Comparison of ENCODE assay signal across 28 cellular contexts in genomic region chr17:1402268-1402598, GRCh38.
"Had no signal": no experiment of that assay in that cellular context is flagged by ENCODE, and none has a peak within 500 bp of the region (broad histone marks: within the 10 kb centered on the region; RNA-seq: fewer than 3 reads in every experiment).

No MANE protein-coding gene starts in this region.

- H3K4me3 ChIP-seq: adrenal gland, body of pancreas, SJCRH30, SK-N-MC had no signal

- H3K27me3 Mint-ChIP-seq: activated CD8-positive, alpha-beta T cell treated with anti-CD3 and anti-CD28 coated beads for 36 hours; activated naive CD4-positive, alpha-beta T cell treated with anti-CD3 and anti-CD28 coated beads, Interleukin-2, amount 50 U/mL, for 24 hours; activated T-helper 17 cell treated with anti-CD3 and anti-CD28 coated beads, Interleukin-2, amount 50 U/mL, for 72 hours had no signal

- H3K36me3 ChIP-seq: adrenal gland had no signal

- H3K4me3 Mint-ChIP-seq: activated CD4-positive, alpha-beta T cell treated with anti-CD3 and anti-CD28 coated beads, Interleukin-2, amount 10 ng/mL, durations not matched to agents 24 days and 14 days; activated CD8-positive, alpha-beta T cell treated with anti-CD3 and anti-CD28 coated beads for 36 hours; activated naive CD4-positive, alpha-beta T cell treated with anti-CD3 and anti-CD28 coated beads, Interleukin-2, amount 50 U/mL, for 24 hours; activated T-cell treated with anti-CD3 and anti-CD28 coated beads, Interleukin-2, amount 50 U/mL, for 72 hours; activated T-helper 17 cell treated with anti-CD3 and anti-CD28 coated beads, Interleukin-2, amount 50 U/mL, for 72 hours had no signal

- H3K27ac ChIP-seq: adrenal gland, body of pancreas, SJCRH30, SK-N-MC, WERI-Rb-1 had no signal

- H3K9me3 ChIP-seq: adrenal gland, body of pancreas, SJCRH30 had no signal

- H3K27ac Mint-ChIP-seq: activated CD4-positive, alpha-beta T cell treated with anti-CD3 and anti-CD28 coated beads, Interleukin-2, amount 10 ng/mL, durations not matched to agents 24 days and 14 days; activated CD8-positive, alpha-beta T cell treated with anti-CD3 and anti-CD28 coated beads for 36 hours; activated naive CD4-positive, alpha-beta T cell treated with anti-CD3 and anti-CD28 coated beads, Interleukin-2, amount 50 U/mL, for 24 hours; activated T-cell treated with anti-CD3 and anti-CD28 coated beads, Interleukin-2, amount 50 U/mL, for 72 hours; activated T-helper 17 cell treated with anti-CD3 and anti-CD28 coated beads, Interleukin-2, amount 50 U/mL, for 72 hours had no signal

- H3K27me3 ChIP-seq: adrenal gland, body of pancreas, SJCRH30 had no signal

- DNase-seq: activated CD4-positive, alpha-beta T cell treated with anti-CD3 and anti-CD28 coated beads, Interleukin-2, amount 10 ng/mL, durations not matched to agents 24 days and 14 days; activated CD4-positive, alpha-beta T cell treated with anti-CD3 and anti-CD28 coated beads, Interleukin-2, amount 50 U/mL, for 4 hours; activated CD4-positive, CD25-positive, alpha-beta regulatory T cell; activated CD8-positive, alpha-beta T cell treated with anti-CD3 and anti-CD28 coated beads for 36 hours; activated effector memory CD4-positive, alpha-beta T cell treated with anti-CD3 and anti-CD28 coated beads, Interleukin-2, amount 50 U/mL, for 16 hours; activated naive CD4-positive, alpha-beta T cell treated with Interleukin-2 at 50 U/mL for 16 hours; activated T-cell treated with anti-CD3 and anti-CD28 coated beads, Interleukin-2, amount 50 U/mL, for 1 hour; activated T-cell treated with anti-CD3 and anti-CD28 coated beads, Interleukin-2, amount 50 U/mL, for 72 hours; adrenal gland; body of pancreas; caudate nucleus; NCI-H1048; NCI-H1105 treated with DMSO at 0.1 percent for 48 hours; NCI-H1436; NCI-H1694; NCI-H1930; NCI-H2081 treated with DMSO at 0.1 percent for 48 hours; NCI-H226; NCI-H446 treated with DMSO at 0.1 percent for 48 hours; NCI-H524 treated with DMSO at 0.1 percent for 48 hours; SHP77; SJCRH30; T1000; WERI-Rb-1 had no signal

- ATAC-seq: activated CD8-positive, alpha-beta T cell treated with anti-CD3 and anti-CD28 coated beads for 36 hours; activated T-cell treated with anti-CD3 and anti-CD28 coated beads, Interleukin-2, amount 50 U/mL, for 72 hours; activated T-helper 17 cell treated with anti-CD3 and anti-CD28 coated beads, Interleukin-2, amount 50 U/mL, for 72 hours; body of pancreas; Panc1 had no signal

- H3K9me3 Mint-ChIP-seq: activated CD4-positive, alpha-beta T cell treated with anti-CD3 and anti-CD28 coated beads, Interleukin-2, amount 10 ng/mL, durations not matched to agents 24 days and 14 days; activated CD8-positive, alpha-beta T cell treated with anti-CD3 and anti-CD28 coated beads for 36 hours; activated naive CD4-positive, alpha-beta T cell treated with anti-CD3 and anti-CD28 coated beads, Interleukin-2, amount 50 U/mL, for 24 hours; activated T-cell treated with anti-CD3 and anti-CD28 coated beads, Interleukin-2, amount 50 U/mL, for 72 hours; activated T-helper 17 cell treated with anti-CD3 and anti-CD28 coated beads, Interleukin-2, amount 50 U/mL, for 72 hours had no signal
